ENCODE assay signal across 1 cellular context in genomic region chr9:136299116-136299515, GRCh38.
TF ChIP-seq lines count a peak whose summit lies in the region.

No MANE protein-coding gene starts in this region.

TF ChIP-seq in H1, 55 proteins besides CTCF, POLR2A, EP300 and RAD21:
- TF ChIP-seq SP2 (IDR thresholded peaks at IDR 0.05; ENCODE audit: low read length) = no peak
- TF ChIP-seq SAP30 (IDR thresholded peaks at IDR 0.05; ENCODE audit: insufficient read depth, insufficient replicate concordance, low read length) = no peak
- no peak for TF ChIP-seq SIX5 (IDR thresholded peaks at IDR 0.05; ENCODE audit: low read depth, low read length)
- TF ChIP-seq CTBP2 (IDR thresholded peaks at IDR 0.05; ENCODE audit: borderline replicate concordance, insufficient read depth, insufficient read length, low read length) = no peak
- no peak for TF ChIP-seq TBP (IDR thresholded peaks at IDR 0.05; ENCODE audit: low read depth, low read length)
- TF ChIP-seq GTF2F1 (IDR thresholded peaks at IDR 0.05; ENCODE audit: borderline replicate concordance, low read depth, low read length) = no peak
- TF ChIP-seq MAFK (IDR thresholded peaks at IDR 0.05; ENCODE audit: low read depth, low read length) = no peak
- TF ChIP-seq EGR1 (IDR thresholded peaks at IDR 0.05; ENCODE audit: borderline replicate concordance, low read depth, low read length) = no peak
- no peak for TF ChIP-seq MAX (IDR thresholded peaks at IDR 0.05)
- TF ChIP-seq SUZ12 (IDR thresholded peaks at IDR 0.05; ENCODE audit: low read length) = no peak
- no peak for TF ChIP-seq EZH2 (IDR thresholded peaks at IDR 0.05; ENCODE audit: low read depth, low read length, severe bottlenecking)
- TF ChIP-seq TCF12 (IDR thresholded peaks at IDR 0.05; ENCODE audit: low read depth, low read length) = no peak
- TF ChIP-seq RNF2 (IDR thresholded peaks at IDR 0.05; ENCODE audit: borderline replicate concordance, low read depth, low read length, missing control alignments, poor library complexity, severe bottlenecking) = no peak
- no peak for TF ChIP-seq CREB1 (IDR thresholded peaks at IDR 0.05)
- no peak for TF ChIP-seq CEBPB (IDR thresholded peaks at IDR 0.05; ENCODE audit: low read depth, low read length)
- no peak for TF ChIP-seq BRCA1 (IDR thresholded peaks at IDR 0.05; ENCODE audit: low read depth, low read length)
- no peak for TF ChIP-seq E2F6 (IDR thresholded peaks at IDR 0.05)
- no peak for TF ChIP-seq TEAD4 (IDR thresholded peaks at IDR 0.05; ENCODE audit: low read depth, low read length)
- no peak for TF ChIP-seq KDM4A (IDR thresholded peaks at IDR 0.05; ENCODE audit: low read depth, low read length, severe bottlenecking)
- TF ChIP-seq CHD1 (IDR thresholded peaks at IDR 0.05; ENCODE audit: low read depth, low read length) = no peak
